20 cellular contexts compared by ENCODE assay signal in genomic region chr2:70270323-70270722, GRCh38.
"Had no signal": no experiment of that assay in that cellular context is flagged by ENCODE, and none has a peak within 500 bp of the region (broad histone marks: within the 10 kb centered on the region; RNA-seq: fewer than 3 reads in every experiment).

No MANE protein-coding gene starts in this region.

- H3K27me3 ChIP-seq: ascending aorta, breast epithelium, esophagus squamous epithelium, right atrium auricular region, suprapubic skin had no signal

- H3K4me3 Mint-ChIP-seq: activated CD8-positive, alpha-beta T cell treated with anti-CD3 and anti-CD28 coated beads for 36 hours; activated T-cell treated with anti-CD3 and anti-CD28 coated beads, Interleukin-2, amount 50 U/mL, for 24 hours; stimulated activated naive CD8-positive, alpha-beta T cell treated with anti-CD3 and anti-CD28 coated beads, Interleukin-15, amount 100 ng/mL, for 72 hours; T-helper 2 cell treated with Interferon-gamma antibody and Interleukin-4, amounts not matched to agents 5 μg/mL and 100 μg/mL, for 36 hours; WTC11 had no signal

- H3K9me3 Mint-ChIP-seq: activated CD8-positive, alpha-beta T cell treated with anti-CD3 and anti-CD28 coated beads for 36 hours; activated T-cell treated with anti-CD3 and anti-CD28 coated beads, Interleukin-2, amount 50 U/mL, for 24 hours; activated T-helper 2 cell treated with anti-CD3 and anti-CD28 coated beads, Interferon-gamma antibody, Interleukin-2, Interleukin-4, amounts not matched to agents 10 μg/mL and 5 μg/mL and 100 μg/mL, durations not matched to agents 14 hours and 24 hours and 36 hours; stimulated activated naive CD8-positive, alpha-beta T cell treated with anti-CD3 and anti-CD28 coated beads, Interleukin-15, amount 100 ng/mL, for 72 hours; T-helper 2 cell treated with Interferon-gamma antibody and Interleukin-4, amounts not matched to agents 5 μg/mL and 100 μg/mL, for 36 hours had no signal

- ATAC-seq: activated CD8-positive, alpha-beta T cell treated with anti-CD3 and anti-CD28 coated beads for 36 hours; lower lobe of right lung; stimulated activated naive CD8-positive, alpha-beta T cell treated with anti-CD3 and anti-CD28 coated beads, Interleukin-15, amount 100 ng/mL, for 72 hours; WTC11 had no signal

- H3K4me1 ChIP-seq: ascending aorta, breast epithelium, esophagus squamous epithelium, lower lobe of right lung, right atrium auricular region, suprapubic skin had no signal

- DNase-seq: activated CD4-positive, alpha-beta T cell treated with anti-CD3 and anti-CD28 coated beads for 4 hours; activated CD8-positive, alpha-beta T cell treated with anti-CD3 and anti-CD28 coated beads for 36 hours; activated naive CD4-positive, alpha-beta T cell treated with Interleukin-2 at 50 U/mL for 16 hours; activated T-cell treated with anti-CD3 and anti-CD28 coated beads, Interleukin-2, amount 50 U/mL, for 24 hours; cerebellar nuclear complex; cortex of kidney; effector CD4-positive, alpha-beta T cell; esophagus squamous epithelium; lower lobe of right lung; midbrain; occipital lobe; stimulated activated CD4-positive, alpha-beta T cell treated with anti-CD3 and anti-CD28 coated beads, Interleukin-2, amount 100 ng/mL, for 24 hours; stimulated activated naive CD8-positive, alpha-beta T cell treated with anti-CD3 and anti-CD28 coated beads, Interleukin-15, amount 100 ng/mL, for 72 hours had no signal

- H3K9me3 ChIP-seq: ascending aorta, breast epithelium, esophagus squamous epithelium, lower lobe of right lung, right atrium auricular region, suprapubic skin had no signal

- H3K27ac ChIP-seq: ascending aorta, breast epithelium, esophagus squamous epithelium, lower lobe of right lung, right atrium auricular region, suprapubic skin had no signal

- H3K27me3 Mint-ChIP-seq: activated CD8-positive, alpha-beta T cell treated with anti-CD3 and anti-CD28 coated beads for 36 hours; activated T-cell treated with anti-CD3 and anti-CD28 coated beads, Interleukin-2, amount 50 U/mL, for 24 hours; stimulated activated naive CD8-positive, alpha-beta T cell treated with anti-CD3 and anti-CD28 coated beads, Interleukin-15, amount 100 ng/mL, for 72 hours had no signal

- H3K36me3 ChIP-seq: breast epithelium had no signal

- H3K4me3 ChIP-seq: ascending aorta, breast epithelium, esophagus squamous epithelium, lower lobe of right lung, right atrium auricular region, suprapubic skin had no signal

- H3K27ac Mint-ChIP-seq: activated CD8-positive, alpha-beta T cell treated with anti-CD3 and anti-CD28 coated beads for 36 hours; activated T-cell treated with anti-CD3 and anti-CD28 coated beads, Interleukin-2, amount 50 U/mL, for 24 hours; activated T-helper 2 cell treated with anti-CD3 and anti-CD28 coated beads, Interferon-gamma antibody, Interleukin-2, Interleukin-4, amounts not matched to agents 10 μg/mL and 5 μg/mL and 100 μg/mL, durations not matched to agents 14 hours and 24 hours and 36 hours; T-helper 2 cell treated with Interferon-gamma antibody and Interleukin-4, amounts not matched to agents 5 μg/mL and 100 μg/mL, for 36 hours; WTC11 had no signal

- H3K4me1 Mint-ChIP-seq: WTC11 had no signal
